ENCODE assay signal across 1 cellular context in the genomic region with DNA sequence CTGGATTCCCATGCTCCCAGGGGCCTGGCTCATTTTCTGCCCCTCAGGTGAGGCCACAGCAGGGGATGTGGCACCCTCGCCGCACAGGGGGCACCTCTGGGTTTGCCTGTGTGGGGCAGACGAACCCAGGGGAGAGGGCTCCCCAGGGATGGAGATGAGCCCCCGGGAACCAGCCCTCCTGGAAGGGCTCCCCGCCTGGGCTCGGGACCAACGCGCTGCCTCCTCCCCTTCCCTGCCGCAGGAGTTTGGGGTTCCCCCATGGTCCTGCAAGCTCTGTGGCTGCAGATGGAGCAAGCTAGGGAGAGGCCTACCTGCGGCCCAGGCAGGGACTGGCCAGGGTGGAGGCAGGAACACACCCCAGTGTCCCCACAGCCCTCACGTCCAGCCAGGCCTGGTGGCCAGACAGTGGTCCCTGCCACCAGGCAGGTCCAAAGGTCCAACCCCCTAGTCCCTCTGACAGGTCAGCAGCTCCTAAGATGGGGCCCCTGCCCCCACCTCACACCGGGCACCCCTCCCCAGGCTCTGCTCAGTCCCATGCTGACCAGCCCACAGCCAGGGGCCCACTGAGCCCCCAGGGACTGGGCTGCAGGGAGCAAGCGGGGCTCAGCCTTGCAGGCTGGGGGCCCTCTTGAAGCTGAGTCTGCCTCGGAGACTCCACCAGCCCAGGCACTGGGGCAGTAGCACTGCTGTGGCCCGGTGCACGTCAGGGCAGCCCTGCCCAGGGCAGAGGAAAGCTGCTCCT.
TF ChIP-seq lines count a peak whose summit lies in the region.

No MANE protein-coding gene starts in this region.

TF ChIP-seq in HepG2, 621 proteins besides CTCF, POLR2A, EP300 and RAD21 (continued from another document and continues in another):
- TF ChIP-seq, protein P1, sequence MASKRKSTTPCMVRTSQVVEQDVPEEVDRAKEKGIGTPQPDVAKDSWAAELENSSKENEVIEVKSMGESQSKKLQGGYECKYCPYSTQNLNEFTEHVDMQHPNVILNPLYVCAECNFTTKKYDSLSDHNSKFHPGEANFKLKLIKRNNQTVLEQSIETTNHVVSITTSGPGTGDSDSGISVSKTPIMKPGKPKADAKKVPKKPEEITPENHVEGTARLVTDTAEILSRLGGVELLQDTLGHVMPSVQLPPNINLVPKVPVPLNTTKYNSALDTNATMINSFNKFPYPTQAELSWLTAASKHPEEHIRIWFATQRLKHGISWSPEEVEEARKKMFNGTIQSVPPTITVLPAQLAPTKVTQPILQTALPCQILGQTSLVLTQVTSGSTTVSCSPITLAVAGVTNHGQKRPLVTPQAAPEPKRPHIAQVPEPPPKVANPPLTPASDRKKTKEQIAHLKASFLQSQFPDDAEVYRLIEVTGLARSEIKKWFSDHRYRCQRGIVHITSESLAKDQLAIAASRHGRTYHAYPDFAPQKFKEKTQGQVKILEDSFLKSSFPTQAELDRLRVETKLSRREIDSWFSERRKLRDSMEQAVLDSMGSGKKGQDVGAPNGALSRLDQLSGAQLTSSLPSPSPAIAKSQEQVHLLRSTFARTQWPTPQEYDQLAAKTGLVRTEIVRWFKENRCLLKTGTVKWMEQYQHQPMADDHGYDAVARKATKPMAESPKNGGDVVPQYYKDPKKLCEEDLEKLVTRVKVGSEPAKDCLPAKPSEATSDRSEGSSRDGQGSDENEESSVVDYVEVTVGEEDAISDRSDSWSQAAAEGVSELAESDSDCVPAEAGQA (IDR thresholded peaks at IDR 0.05; ENCODE audit: low read depth), result no peak
- TF ChIP-seq, protein P1 (CRISPR knock-in tag; IDR thresholded peaks at IDR 0.05; ENCODE audit: borderline replicate concordance), result no peak
- no peak; the same call in 1 of the 2 replicates for TF ChIP-seq CREM (IDR thresholded peaks at IDR 0.05)
- no peak for TF ChIP-seq CREM (CRISPR knock-in tag; IDR thresholded peaks at IDR 0.05)
- TF ChIP-seq, protein P2, sequence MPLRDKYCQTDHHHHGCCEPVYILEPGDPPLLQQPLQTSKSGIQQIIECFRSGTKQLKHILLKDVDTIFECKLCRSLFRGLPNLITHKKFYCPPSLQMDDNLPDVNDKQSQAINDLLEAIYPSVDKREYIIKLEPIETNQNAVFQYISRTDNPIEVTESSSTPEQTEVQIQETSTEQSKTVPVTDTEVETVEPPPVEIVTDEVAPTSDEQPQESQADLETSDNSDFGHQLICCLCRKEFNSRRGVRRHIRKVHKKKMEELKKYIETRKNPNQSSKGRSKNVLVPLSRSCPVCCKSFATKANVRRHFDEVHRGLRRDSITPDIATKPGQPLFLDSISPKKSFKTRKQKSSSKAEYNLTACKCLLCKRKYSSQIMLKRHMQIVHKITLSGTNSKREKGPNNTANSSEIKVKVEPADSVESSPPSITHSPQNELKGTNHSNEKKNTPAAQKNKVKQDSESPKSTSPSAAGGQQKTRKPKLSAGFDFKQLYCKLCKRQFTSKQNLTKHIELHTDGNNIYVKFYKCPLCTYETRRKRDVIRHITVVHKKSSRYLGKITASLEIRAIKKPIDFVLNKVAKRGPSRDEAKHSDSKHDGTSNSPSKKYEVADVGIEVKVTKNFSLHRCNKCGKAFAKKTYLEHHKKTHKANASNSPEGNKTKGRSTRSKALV (CRISPR knock-in tag; IDR thresholded peaks at IDR 0.05), result no peak
- no peak for TF ChIP-seq ZNF335 (CRISPR knock-in tag; IDR thresholded peaks at IDR 0.05)
- TF ChIP-seq, protein P3, sequence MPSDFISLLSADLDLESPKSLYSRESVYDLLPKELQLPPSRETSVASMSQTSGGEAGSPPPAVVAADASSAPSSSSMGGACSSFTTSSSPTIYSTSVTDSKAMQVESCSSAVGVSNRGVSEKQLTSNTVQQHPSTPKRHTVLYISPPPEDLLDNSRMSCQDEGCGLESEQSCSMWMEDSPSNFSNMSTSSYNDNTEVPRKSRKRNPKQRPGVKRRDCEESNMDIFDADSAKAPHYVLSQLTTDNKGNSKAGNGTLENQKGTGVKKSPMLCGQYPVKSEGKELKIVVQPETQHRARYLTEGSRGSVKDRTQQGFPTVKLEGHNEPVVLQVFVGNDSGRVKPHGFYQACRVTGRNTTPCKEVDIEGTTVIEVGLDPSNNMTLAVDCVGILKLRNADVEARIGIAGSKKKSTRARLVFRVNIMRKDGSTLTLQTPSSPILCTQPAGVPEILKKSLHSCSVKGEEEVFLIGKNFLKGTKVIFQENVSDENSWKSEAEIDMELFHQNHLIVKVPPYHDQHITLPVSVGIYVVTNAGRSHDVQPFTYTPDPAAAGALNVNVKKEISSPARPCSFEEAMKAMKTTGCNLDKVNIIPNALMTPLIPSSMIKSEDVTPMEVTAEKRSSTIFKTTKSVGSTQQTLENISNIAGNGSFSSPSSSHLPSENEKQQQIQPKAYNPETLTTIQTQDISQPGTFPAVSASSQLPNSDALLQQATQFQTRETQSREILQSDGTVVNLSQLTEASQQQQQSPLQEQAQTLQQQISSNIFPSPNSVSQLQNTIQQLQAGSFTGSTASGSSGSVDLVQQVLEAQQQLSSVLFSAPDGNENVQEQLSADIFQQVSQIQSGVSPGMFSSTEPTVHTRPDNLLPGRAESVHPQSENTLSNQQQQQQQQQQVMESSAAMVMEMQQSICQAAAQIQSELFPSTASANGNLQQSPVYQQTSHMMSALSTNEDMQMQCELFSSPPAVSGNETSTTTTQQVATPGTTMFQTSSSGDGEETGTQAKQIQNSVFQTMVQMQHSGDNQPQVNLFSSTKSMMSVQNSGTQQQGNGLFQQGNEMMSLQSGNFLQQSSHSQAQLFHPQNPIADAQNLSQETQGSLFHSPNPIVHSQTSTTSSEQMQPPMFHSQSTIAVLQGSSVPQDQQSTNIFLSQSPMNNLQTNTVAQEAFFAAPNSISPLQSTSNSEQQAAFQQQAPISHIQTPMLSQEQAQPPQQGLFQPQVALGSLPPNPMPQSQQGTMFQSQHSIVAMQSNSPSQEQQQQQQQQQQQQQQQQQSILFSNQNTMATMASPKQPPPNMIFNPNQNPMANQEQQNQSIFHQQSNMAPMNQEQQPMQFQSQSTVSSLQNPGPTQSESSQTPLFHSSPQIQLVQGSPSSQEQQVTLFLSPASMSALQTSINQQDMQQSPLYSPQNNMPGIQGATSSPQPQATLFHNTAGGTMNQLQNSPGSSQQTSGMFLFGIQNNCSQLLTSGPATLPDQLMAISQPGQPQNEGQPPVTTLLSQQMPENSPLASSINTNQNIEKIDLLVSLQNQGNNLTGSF (CRISPR knock-in tag; IDR thresholded peaks at IDR 0.05), result no peak
- TF ChIP-seq ZFP37 (CRISPR knock-in tag; IDR thresholded peaks at IDR 0.05; ENCODE audit: borderline replicate concordance), result no peak
- TF ChIP-seq, protein P4, sequence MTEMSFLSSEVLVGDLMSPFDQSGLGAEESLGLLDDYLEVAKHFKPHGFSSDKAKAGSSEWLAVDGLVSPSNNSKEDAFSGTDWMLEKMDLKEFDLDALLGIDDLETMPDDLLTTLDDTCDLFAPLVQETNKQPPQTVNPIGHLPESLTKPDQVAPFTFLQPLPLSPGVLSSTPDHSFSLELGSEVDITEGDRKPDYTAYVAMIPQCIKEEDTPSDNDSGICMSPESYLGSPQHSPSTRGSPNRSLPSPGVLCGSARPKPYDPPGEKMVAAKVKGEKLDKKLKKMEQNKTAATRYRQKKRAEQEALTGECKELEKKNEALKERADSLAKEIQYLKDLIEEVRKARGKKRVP (CRISPR knock-in tag; IDR thresholded peaks at IDR 0.05), result no peak
- no peak for TF ChIP-seq ARNT2 (CRISPR knock-in tag; IDR thresholded peaks at IDR 0.05; ENCODE audit: low read depth)
- TF ChIP-seq MIER2 (CRISPR knock-in tag; IDR thresholded peaks at IDR 0.05), result no peak
- TF ChIP-seq, protein P5, sequence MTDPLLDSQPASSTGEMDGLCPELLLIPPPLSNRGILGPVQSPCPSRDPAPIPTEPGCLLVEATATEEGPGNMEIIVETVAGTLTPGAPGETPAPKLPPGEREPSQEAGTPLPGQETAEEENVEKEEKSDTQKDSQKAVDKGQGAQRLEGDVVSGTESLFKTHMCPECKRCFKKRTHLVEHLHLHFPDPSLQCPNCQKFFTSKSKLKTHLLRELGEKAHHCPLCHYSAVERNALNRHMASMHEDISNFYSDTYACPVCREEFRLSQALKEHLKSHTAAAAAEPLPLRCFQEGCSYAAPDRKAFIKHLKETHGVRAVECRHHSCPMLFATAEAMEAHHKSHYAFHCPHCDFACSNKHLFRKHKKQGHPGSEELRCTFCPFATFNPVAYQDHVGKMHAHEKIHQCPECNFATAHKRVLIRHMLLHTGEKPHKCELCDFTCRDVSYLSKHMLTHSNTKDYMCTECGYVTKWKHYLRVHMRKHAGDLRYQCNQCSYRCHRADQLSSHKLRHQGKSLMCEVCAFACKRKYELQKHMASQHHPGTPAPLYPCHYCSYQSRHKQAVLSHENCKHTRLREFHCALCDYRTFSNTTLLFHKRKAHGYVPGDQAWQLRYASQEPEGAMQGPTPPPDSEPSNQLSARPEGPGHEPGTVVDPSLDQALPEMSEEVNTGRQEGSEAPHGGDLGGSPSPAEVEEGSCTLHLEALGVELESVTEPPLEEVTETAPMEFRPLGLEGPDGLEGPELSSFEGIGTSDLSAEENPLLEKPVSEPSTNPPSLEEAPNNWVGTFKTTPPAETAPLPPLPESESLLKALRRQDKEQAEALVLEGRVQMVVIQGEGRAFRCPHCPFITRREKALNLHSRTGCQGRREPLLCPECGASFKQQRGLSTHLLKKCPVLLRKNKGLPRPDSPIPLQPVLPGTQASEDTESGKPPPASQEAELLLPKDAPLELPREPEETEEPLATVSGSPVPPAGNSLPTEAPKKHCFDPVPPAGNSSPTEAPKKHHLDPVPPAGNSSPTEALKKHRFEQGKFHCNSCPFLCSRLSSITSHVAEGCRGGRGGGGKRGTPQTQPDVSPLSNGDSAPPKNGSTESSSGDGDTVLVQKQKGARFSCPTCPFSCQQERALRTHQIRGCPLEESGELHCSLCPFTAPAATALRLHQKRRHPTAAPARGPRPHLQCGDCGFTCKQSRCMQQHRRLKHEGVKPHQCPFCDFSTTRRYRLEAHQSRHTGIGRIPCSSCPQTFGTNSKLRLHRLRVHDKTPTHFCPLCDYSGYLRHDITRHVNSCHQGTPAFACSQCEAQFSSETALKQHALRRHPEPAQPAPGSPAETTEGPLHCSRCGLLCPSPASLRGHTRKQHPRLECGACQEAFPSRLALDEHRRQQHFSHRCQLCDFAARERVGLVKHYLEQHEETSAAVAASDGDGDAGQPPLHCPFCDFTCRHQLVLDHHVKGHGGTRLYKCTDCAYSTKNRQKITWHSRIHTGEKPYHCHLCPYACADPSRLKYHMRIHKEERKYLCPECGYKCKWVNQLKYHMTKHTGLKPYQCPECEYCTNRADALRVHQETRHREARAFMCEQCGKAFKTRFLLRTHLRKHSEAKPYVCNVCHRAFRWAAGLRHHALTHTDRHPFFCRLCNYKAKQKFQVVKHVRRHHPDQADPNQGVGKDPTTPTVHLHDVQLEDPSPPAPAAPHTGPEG (CRISPR knock-in tag; IDR thresholded peaks at IDR 0.05), result no peak
- TF ChIP-seq, protein P6, sequence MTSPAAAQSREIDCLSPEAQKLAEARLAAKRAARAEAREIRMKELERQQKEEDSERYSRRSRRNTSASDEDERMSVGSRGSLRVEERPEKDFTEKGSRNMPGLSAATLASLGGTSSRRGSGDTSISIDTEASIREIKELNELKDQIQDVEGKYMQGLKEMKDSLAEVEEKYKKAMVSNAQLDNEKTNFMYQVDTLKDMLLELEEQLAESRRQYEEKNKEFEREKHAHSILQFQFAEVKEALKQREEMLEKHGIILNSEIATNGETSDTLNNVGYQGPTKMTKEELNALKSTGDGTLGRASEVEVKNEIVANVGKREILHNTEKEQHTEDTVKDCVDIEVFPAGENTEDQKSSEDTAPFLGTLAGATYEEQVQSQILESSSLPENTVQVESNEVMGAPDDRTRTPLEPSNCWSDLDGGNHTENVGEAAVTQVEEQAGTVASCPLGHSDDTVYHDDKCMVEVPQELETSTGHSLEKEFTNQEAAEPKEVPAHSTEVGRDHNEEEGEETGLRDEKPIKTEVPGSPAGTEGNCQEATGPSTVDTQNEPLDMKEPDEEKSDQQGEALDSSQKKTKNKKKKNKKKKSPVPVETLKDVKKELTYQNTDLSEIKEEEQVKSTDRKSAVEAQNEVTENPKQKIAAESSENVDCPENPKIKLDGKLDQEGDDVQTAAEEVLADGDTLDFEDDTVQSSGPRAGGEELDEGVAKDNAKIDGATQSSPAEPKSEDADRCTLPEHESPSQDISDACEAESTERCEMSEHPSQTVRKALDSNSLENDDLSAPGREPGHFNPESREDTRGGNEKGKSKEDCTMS (CRISPR knock-in tag; conservative IDR thresholded peaks at IDR 0.05), result no peak
- peak; percentile 75; the same call in 1 of the 2 replicates for TF ChIP-seq MTA1 (CRISPR knock-in tag; IDR thresholded peaks at IDR 0.05; ENCODE audit: borderline replicate concordance)
- no peak for TF ChIP-seq SIN3B (IDR thresholded peaks at IDR 0.05; ENCODE audit: low read length)
- no peak for TF ChIP-seq POLR2AphosphoS2 (IDR thresholded peaks at IDR 0.05; ENCODE audit: low read depth, low read length)
- TF ChIP-seq ZBTB7A (CRISPR knock-in tag; IDR thresholded peaks at IDR 0.05), result peak; percentile 92; the same call in 1 of the 2 replicates
- TF ChIP-seq ZNF660 (CRISPR knock-in tag; IDR thresholded peaks at IDR 0.05; ENCODE audit: borderline replicate concordance, low read depth), result no peak
- no peak for TF ChIP-seq ZNF879 (CRISPR knock-in tag; IDR thresholded peaks at IDR 0.05)
- no peak for TF ChIP-seq SCMH1 (CRISPR knock-in tag; IDR thresholded peaks at IDR 0.05; ENCODE audit: borderline replicate concordance)
- no peak; the same call in 1 of the 2 replicates for TF ChIP-seq ZNF225 (CRISPR knock-in tag; IDR thresholded peaks at IDR 0.05)
- peak; percentile 61 for TF ChIP-seq KDM6A (CRISPR knock-in tag; IDR thresholded peaks at IDR 0.05; ENCODE audit: low read depth)
- TF ChIP-seq IKZF1 (IDR thresholded peaks at IDR 0.05), result no peak
- peak; percentile 60; the same call in 1 of the 2 replicates for TF ChIP-seq MAZ (IDR thresholded peaks at IDR 0.05; ENCODE audit: borderline replicate concordance, low read depth, low read length)
- peak; percentile 44; the same call in 1 of the 2 replicates for TF ChIP-seq MAZ (CRISPR knock-in tag; IDR thresholded peaks at IDR 0.05; ENCODE audit: low read depth)
- TF ChIP-seq HNRNPUL1 (IDR thresholded peaks at IDR 0.05; ENCODE audit: low read depth, low read length), result no peak
- no peak for TF ChIP-seq MXD4 (CRISPR knock-in tag; IDR thresholded peaks at IDR 0.05)
- TF ChIP-seq BCL6 (CRISPR knock-in tag; IDR thresholded peaks at IDR 0.05), result no peak
- no peak for TF ChIP-seq ZNF30 (CRISPR knock-in tag; IDR thresholded peaks at IDR 0.05)
- no peak for TF ChIP-seq ZNF614 (CRISPR knock-in tag; IDR thresholded peaks at IDR 0.05; ENCODE audit: borderline replicate concordance)
- no peak for TF ChIP-seq KLF12 (CRISPR knock-in tag; IDR thresholded peaks at IDR 0.05; ENCODE audit: borderline replicate concordance)
- TF ChIP-seq BORCS8-MEF2B (CRISPR knock-in tag; IDR thresholded peaks at IDR 0.05), result 0 out of 2 replicates have a peak, but pooled peaks have one; percentile 27
